In the genomic region with DNA sequence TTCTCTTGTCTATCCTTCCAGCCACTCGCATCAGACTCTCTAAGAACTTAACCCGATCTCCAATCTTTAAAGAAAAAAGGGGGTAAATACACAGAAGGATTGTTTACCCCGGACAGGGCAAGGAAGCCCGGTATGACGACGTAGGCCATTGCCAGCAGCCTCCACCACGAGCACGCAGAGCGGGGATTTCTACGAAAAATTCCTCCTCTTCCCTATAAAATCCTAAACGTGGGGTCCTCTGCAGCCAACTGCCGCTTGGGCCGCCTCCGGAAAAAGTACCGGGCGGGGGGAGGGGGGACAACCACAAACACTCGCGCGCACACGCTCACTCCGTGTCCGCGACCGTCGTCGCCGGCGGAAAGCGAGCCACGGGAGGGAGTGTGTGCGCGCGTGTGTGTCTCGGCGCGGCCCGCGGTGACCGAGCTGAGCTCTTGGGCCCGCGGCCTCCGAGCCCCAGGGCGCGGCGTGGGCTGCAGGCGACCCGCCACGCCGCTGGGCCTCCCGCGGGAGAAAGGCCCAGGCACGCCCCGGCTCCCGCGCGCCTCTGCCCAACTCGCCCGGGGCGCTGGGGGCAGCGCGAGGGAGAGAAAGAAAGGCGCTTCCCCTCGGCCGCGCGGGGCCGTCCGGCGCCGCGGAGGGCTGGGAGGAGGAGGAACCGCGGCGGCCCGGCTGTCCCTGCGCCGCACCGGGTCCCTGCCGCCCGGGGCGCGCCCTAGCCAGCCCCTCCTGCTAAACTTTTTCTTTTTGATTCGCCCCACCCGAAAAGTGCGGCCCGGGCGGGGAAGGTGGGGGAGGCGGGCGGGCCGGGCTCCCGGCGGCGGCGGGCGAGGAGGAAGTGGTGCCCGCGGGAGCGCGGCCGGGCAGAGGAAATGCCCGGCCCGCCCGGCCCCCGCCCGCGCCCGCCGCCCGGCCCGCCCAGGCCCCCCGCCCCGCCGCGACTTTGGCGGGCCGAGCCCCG, we compare ENCODE assay signal across 8 cellular contexts. TPM values are rescaled to one million over a fixed set of nuclear protein-coding genes. Genes with fewer than 3 reads are reported as not detected.
DNase-seq lines count a peak whose midpoint lies in the region; ATAC-seq and TF ChIP-seq lines count a peak whose summit lies in the region.

No MANE protein-coding gene starts in this region.

- H3K27ac ChIP-seq in DOHH2 (ENCODE audit: low read depth, low read length), result no peak overlapping the region

- H3K4me1 ChIP-seq in DOHH2 (ENCODE audit: control insufficient read depth, low read length) (peaks cover 28% of the 10 kb centered on the region), neuron (ENCODE audit: insufficient read depth, low read length) (peaks cover 44% of the 10 kb centered on the region)

- H3K4me3 Mint-ChIP-seq in activated T-cell treated with anti-CD3 and anti-CD28 coated beads, Interleukin-2, amount 50 U/mL, for 72 hours, result peak overlapping the region; percentile 75 to 80

- no peaks in the 10 kb centered on the region for H3K36me3 ChIP-seq in DOHH2 (ENCODE audit: control insufficient read depth, low read length)
- no peaks in the 10 kb centered on the region for H3K36me3 ChIP-seq in neuron (ENCODE audit: insufficient read depth, low read length)

- no peak overlapping the region for H2AFZ ChIP-seq in neuron (ENCODE audit: low read depth, low read length)

- ATAC-seq in activated T-cell treated with anti-CD3 and anti-CD28 coated beads, Interleukin-2, amount 50 U/mL, for 72 hours (replicated peaks in 1 of 2), result peak; percentile 45 to 50
- no peak for ATAC-seq in HG02840 (IDR thresholded peaks at IDR 0.05; ENCODE audit: low FRiP score, unreplicated experiment)

- peak overlapping the region; percentile 76 for H3K4me3 ChIP-seq in DOHH2 (ENCODE audit: low read length)
- peak overlapping the region; percentile 82 for H3K4me3 ChIP-seq in neuron (ENCODE audit: low read length)

- peak overlapping the region; percentile 46 for H3K27ac Mint-ChIP-seq in activated T-cell treated with anti-CD3 and anti-CD28 coated beads, Interleukin-2, amount 50 U/mL, for 72 hours

- no peak for TF ChIP-seq CTCF in DOHH2 (IDR thresholded peaks at IDR 0.05; ENCODE audit: low read depth, low read length, poor library complexity, severe bottlenecking)

- DNase-seq in HT1080 (ENCODE audit: low read depth) (peak; percentile 47), globus pallidus (ENCODE audit: low spot score) (peak; percentile 75), OCI-M2 (lab: John Stamatoyannopoulos, UW; ENCODE audit: unreplicated experiment) (no peak), NCI-H1105 treated with DMSO at 0.1 percent for 48 hours (lab: John Stamatoyannopoulos, UW) (no peak)
- peak in 1 of 2 donors; percentile 21 for DNase-seq in activated T-cell treated with anti-CD3 and anti-CD28 coated beads, Interleukin-2, amount 50 U/mL, for 72 hours

- no peaks in the 10 kb centered on the region for H3K36me3 Mint-ChIP-seq in activated T-cell treated with anti-CD3 and anti-CD28 coated beads, Interleukin-2, amount 50 U/mL, for 72 hours (ENCODE audit: insufficient read depth in 2 of 2)

- H3K27me3 Mint-ChIP-seq in activated T-cell treated with anti-CD3 and anti-CD28 coated beads, Interleukin-2, amount 50 U/mL, for 72 hours (ENCODE audit: low read depth), result peaks cover 51% of the 10 kb centered on the region

- no peaks in the 10 kb centered on the region for H3K9me2 ChIP-seq in DOHH2 (replicated peaks; ENCODE audit: control insufficient read depth, low read length)

- peaks cover 46% of the 10 kb centered on the region for H3K79me2 ChIP-seq in DOHH2 (ENCODE audit: control insufficient read depth, low read length)

- no peaks in the 10 kb centered on the region for H3K4me1 Mint-ChIP-seq in activated T-cell treated with anti-CD3 and anti-CD28 coated beads, Interleukin-2, amount 50 U/mL, for 72 hours (ENCODE audit: low read depth)

- H3K27me3 ChIP-seq in DOHH2 (ENCODE audit: control insufficient read depth, low read length), result peaks cover 22% of the 10 kb centered on the region
- no peaks in the 10 kb centered on the region for H3K27me3 ChIP-seq in neuron (ENCODE audit: insufficient read depth, low read length)

- H3K9me3 ChIP-seq in DOHH2 (ENCODE audit: control insufficient read depth, insufficient read depth, low read length) (no peaks in the 10 kb centered on the region), neuron (ENCODE audit: low read length) (no peaks in the 10 kb centered on the region)

- peaks cover 8% of the 10 kb centered on the region; the same call in 1 of the 2 replicates for H4K20me1 ChIP-seq in DOHH2 (ENCODE audit: control insufficient read depth, insufficient read depth, low read depth, low read length)

- H3F3A ChIP-seq in DOHH2 (ENCODE audit: control insufficient read depth, insufficient read depth), result peaks cover 12% of the 10 kb centered on the region

- peak overlapping the region; percentile 69 for H3K4me2 ChIP-seq in DOHH2 (ENCODE audit: low read length)

- H3K9me3 Mint-ChIP-seq in activated T-cell treated with anti-CD3 and anti-CD28 coated beads, Interleukin-2, amount 50 U/mL, for 72 hours, result no peaks in the 10 kb centered on the region

RNA-seq across cellular contexts. Expression of gene CTBP2, which starts 1.6 kb away (rescaled TPM):
- 72.9 and 87.9 TPM in 2 replicates for total RNA-seq in HT1080 (2014; rRNA removed; shearing (Covaris generic))
- polyA plus RNA-seq in HT1080 (2015; cell fraction: cytosol; rRNA removed), result 70.1 and 75.2 TPM in 2 replicates
- 81.8 and 86.0 TPM in 2 replicates for polyA plus RNA-seq in HT1080 (2015; cell fraction: nucleus; rRNA removed)
- total RNA-seq in activated T-cell treated with anti-CD3 and anti-CD28 coated beads, Interleukin-2, amount 50 U/mL, for 72 hours, result 1 to 10 TPM in 1 of 2 donors, under 1 TPM in 1; 0.72 to 2.5 TPM

Comparison
In these comparisons a context has a peak if more than half of its experiments do, and no peak if none do; other contexts are left out.
1. DNase-seq: peak in HT1080 (single experiment) and globus pallidus (single experiment); none in OCI-M2 (single experiment) and NCI-H1105 treated with DMSO at 0.1 percent for 48 hours (single experiment).
2. RNA of gene CTBP2, which starts 1.6 kb away (total RNA-seq): 72.9 to 87.9 TPM in HT1080; 0.72 to 2.5 TPM in activated T-cell treated with anti-CD3 and anti-CD28 coated beads, Interleukin-2, amount 50 U/mL, for 72 hours; every median in the first group is over 10 times any median in the second.